In the genomic region with DNA sequence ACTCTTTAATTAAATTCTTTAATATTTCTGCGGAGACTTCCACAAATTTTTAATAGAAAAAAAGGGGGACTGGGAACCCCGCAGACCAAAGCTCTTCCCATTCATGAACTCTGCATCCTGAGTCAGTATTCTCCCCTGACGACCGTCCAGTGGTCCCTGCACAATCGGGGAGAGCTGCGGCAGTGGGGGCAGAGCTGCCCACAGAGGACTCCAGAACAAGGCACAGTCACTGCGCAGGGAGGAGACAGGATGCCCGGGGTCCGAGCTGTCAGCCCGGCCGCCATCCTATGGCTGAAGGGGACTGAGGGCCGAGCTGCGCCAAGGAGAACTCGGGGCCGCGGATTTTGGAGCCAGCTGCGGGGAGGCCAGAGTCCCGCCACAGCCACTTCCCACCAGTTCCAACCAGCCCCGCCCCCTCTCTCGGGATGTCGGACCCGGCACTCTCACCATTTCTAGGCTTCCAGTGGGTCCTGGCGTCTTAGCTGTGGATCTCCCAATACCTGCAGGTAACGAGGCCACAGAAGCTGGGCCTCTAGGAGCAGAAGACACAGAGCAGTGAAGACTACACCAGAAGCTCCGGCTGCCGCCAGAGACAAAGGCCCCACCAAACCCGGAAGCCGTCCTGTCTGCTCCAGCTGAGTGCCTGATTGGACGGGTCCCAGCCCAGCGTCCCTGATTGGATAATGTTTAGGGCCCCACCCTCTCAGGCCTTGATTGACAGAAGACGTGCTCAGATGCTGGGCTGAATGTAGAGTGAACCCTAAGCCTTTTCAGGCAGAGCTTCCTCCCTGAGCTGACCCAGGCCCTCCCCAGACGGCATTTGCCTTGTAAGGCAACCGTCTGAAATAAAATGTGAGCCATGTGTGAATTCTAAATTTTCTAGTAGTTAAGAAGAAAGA, we compare ENCODE assay signal across 1 cellular context.
TF ChIP-seq lines count a peak whose summit lies in the region.

A gene with protein sequence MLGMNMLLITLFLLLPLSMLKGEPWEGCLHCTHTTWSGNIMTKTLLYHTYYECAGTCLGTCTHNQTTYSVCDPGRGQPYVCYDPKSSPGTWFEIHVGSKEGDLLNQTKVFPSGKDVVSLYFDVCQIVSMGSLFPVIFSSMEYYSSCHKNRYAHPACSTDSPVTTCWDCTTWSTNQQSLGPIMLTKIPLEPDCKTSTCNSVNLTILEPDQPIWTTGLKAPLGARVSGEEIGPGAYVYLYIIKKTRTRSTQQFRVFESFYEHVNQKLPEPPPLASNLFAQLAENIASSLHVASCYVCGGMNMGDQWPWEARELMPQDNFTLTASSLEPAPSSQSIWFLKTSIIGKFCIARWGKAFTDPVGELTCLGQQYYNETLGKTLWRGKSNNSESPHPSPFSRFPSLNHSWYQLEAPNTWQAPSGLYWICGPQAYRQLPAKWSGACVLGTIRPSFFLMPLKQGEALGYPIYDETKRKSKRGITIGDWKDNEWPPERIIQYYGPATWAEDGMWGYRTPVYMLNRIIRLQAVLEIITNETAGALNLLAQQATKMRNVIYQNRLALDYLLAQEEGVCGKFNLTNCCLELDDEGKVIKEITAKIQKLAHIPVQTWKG (minus strand): TSS at position 594 of the 899 bp plus-strand sequence. CDS start 13,661 bp downstream, outside the sequence.

TF ChIP-seq in A549, 52 proteins besides CTCF, POLR2A, EP300 and RAD21 (continued from another document):
- TF ChIP-seq RFX5 (IDR thresholded peaks at IDR 0.05) (no peak; the same call in 1 of the 2 replicates), PHF8 (IDR thresholded peaks at IDR 0.05; ENCODE audit: borderline replicate concordance, low read depth) (peak; percentile 99), FOSB (CRISPR knock-in tag; IDR thresholded peaks at IDR 0.05) (no peak), CBX8 (IDR thresholded peaks at IDR 0.05) (no peak), NFE2L2 (conservative IDR thresholded peaks at IDR 0.05; ENCODE audit: low read length) (no peak), CHD2 (IDR thresholded peaks at IDR 0.05; ENCODE audit: low read length, partially characterized antibody) (no peak), HOXA7 (CRISPR knock-in tag; IDR thresholded peaks at IDR 0.05) (no peak), EHF (CRISPR knock-in tag; IDR thresholded peaks at IDR 0.05) (no peak), BHLHE40 (IDR thresholded peaks at IDR 0.05; ENCODE audit: low read depth, low read length) (no peak), CBX2 (IDR thresholded peaks at IDR 0.05; ENCODE audit: borderline replicate concordance, low read depth) (no peak), MYC (IDR thresholded peaks at IDR 0.05; ENCODE audit: borderline replicate concordance, low read length) (0 out of 2 replicates have a peak, but pooled peaks have one; percentile 15), RNF2 (IDR thresholded peaks at IDR 0.05; ENCODE audit: borderline replicate concordance, low read depth) (no peak), HDAC2 (IDR thresholded peaks at IDR 0.05) (no peak), NR3C1 (IDR thresholded peaks at IDR 0.05) (no peak), JUN (IDR thresholded peaks at IDR 0.05) (peak; percentile 48 to 63; a peak in 1 of 5 replicates), HOXB5 (CRISPR knock-in tag; IDR thresholded peaks at IDR 0.05) (no peak), ZSCAN20 (CRISPR knock-in tag; IDR thresholded peaks at IDR 0.05) (no peak), ZNF302 (CRISPR knock-in tag; IDR thresholded peaks at IDR 0.05) (no peak), NPAS2 (CRISPR knock-in tag; IDR thresholded peaks at IDR 0.05; ENCODE audit: borderline replicate concordance) (no peak), JUNB (IDR thresholded peaks at IDR 0.05) (no peak), SMC3 (IDR thresholded peaks at IDR 0.05) (no peak), ESRRA (IDR thresholded peaks at IDR 0.05; ENCODE audit: borderline replicate concordance, low read length) (no peak), HEYL (CRISPR knock-in tag; IDR thresholded peaks at IDR 0.05) (no peak), ZFP36 (IDR thresholded peaks at IDR 0.05; ENCODE audit: borderline replicate concordance, partially characterized antibody) (no peak), FOSL2 (IDR thresholded peaks at IDR 0.05) (no peak), FOSL2 (CRISPR knock-in tag; IDR thresholded peaks at IDR 0.05) (no peak), ZC3H11A (IDR thresholded peaks at IDR 0.05) (no peak), MAZ (IDR thresholded peaks at IDR 0.05; ENCODE audit: borderline replicate concordance, low read depth, low read length) (no peak), EHMT2 (IDR thresholded peaks at IDR 0.05; ENCODE audit: low read depth) (no peak), TFCP2L1 (CRISPR knock-in tag; IDR thresholded peaks at IDR 0.05) (no peak), KDM1A (IDR thresholded peaks at IDR 0.05; ENCODE audit: low read depth) (no peak), RARB (CRISPR knock-in tag; IDR thresholded peaks at IDR 0.05) (no peak), RCOR1 (IDR thresholded peaks at IDR 0.05; ENCODE audit: low read depth, low read length) (no peak), SREBF2 (IDR thresholded peaks at IDR 0.05) (no peak)
- TF ChIP-seq, protein P1, sequence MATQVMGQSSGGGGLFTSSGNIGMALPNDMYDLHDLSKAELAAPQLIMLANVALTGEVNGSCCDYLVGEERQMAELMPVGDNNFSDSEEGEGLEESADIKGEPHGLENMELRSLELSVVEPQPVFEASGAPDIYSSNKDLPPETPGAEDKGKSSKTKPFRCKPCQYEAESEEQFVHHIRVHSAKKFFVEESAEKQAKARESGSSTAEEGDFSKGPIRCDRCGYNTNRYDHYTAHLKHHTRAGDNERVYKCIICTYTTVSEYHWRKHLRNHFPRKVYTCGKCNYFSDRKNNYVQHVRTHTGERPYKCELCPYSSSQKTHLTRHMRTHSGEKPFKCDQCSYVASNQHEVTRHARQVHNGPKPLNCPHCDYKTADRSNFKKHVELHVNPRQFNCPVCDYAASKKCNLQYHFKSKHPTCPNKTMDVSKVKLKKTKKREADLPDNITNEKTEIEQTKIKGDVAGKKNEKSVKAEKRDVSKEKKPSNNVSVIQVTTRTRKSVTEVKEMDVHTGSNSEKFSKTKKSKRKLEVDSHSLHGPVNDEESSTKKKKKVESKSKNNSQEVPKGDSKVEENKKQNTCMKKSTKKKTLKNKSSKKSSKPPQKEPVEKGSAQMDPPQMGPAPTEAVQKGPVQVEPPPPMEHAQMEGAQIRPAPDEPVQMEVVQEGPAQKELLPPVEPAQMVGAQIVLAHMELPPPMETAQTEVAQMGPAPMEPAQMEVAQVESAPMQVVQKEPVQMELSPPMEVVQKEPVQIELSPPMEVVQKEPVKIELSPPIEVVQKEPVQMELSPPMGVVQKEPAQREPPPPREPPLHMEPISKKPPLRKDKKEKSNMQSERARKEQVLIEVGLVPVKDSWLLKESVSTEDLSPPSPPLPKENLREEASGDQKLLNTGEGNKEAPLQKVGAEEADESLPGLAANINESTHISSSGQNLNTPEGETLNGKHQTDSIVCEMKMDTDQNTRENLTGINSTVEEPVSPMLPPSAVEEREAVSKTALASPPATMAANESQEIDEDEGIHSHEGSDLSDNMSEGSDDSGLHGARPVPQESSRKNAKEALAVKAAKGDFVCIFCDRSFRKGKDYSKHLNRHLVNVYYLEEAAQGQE (IDR thresholded peaks at IDR 0.05): no peak; the same call in 1 of the 2 replicates
- TF ChIP-seq, protein P2, sequence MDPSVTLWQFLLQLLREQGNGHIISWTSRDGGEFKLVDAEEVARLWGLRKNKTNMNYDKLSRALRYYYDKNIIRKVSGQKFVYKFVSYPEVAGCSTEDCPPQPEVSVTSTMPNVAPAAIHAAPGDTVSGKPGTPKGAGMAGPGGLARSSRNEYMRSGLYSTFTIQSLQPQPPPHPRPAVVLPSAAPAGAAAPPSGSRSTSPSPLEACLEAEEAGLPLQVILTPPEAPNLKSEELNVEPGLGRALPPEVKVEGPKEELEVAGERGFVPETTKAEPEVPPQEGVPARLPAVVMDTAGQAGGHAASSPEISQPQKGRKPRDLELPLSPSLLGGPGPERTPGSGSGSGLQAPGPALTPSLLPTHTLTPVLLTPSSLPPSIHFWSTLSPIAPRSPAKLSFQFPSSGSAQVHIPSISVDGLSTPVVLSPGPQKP (IDR thresholded peaks at IDR 0.05; ENCODE audit: low read depth, low read length): no peak
- TF ChIP-seq, protein P3, sequence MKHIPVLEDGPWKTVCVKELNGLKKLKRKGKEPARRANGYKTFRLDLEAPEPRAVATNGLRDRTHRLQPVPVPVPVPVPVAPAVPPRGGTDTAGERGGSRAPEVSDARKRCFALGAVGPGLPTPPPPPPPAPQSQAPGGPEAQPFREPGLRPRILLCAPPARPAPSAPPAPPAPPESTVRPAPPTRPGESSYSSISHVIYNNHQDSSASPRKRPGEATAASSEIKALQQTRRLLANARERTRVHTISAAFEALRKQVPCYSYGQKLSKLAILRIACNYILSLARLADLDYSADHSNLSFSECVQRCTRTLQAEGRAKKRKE (CRISPR knock-in tag; IDR thresholded peaks at IDR 0.05; ENCODE audit: low read depth): no peak
- TF ChIP-seq, protein P4, sequence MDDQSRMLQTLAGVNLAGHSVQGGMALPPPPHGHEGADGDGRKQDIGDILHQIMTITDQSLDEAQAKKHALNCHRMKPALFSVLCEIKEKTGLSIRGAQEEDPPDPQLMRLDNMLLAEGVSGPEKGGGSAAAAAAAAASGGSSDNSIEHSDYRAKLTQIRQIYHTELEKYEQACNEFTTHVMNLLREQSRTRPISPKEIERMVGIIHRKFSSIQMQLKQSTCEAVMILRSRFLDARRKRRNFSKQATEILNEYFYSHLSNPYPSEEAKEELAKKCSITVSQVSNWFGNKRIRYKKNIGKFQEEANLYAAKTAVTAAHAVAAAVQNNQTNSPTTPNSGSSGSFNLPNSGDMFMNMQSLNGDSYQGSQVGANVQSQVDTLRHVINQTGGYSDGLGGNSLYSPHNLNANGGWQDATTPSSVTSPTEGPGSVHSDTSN (IDR thresholded peaks at IDR 0.05): peak; percentile 81; the same call in 1 of the 2 replicates
- TF ChIP-seq, protein P5, sequence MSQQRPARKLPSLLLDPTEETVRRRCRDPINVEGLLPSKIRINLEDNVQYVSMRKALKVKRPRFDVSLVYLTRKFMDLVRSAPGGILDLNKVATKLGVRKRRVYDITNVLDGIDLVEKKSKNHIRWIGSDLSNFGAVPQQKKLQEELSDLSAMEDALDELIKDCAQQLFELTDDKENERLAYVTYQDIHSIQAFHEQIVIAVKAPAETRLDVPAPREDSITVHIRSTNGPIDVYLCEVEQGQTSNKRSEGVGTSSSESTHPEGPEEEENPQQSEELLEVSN (IDR thresholded peaks at IDR 0.05; ENCODE audit: borderline replicate concordance, low read depth): no peak
- TF ChIP-seq, protein P6, sequence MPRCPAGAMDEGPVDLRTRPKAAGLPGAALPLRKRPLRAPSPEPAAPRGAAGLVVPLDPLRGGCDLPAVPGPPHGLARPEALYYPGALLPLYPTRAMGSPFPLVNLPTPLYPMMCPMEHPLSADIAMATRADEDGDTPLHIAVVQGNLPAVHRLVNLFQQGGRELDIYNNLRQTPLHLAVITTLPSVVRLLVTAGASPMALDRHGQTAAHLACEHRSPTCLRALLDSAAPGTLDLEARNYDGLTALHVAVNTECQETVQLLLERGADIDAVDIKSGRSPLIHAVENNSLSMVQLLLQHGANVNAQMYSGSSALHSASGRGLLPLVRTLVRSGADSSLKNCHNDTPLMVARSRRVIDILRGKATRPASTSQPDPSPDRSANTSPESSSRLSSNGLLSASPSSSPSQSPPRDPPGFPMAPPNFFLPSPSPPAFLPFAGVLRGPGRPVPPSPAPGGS (IDR thresholded peaks at IDR 0.05): peak; percentile 45; the same call in 1 of the 3 replicates
- TF ChIP-seq, protein P7, sequence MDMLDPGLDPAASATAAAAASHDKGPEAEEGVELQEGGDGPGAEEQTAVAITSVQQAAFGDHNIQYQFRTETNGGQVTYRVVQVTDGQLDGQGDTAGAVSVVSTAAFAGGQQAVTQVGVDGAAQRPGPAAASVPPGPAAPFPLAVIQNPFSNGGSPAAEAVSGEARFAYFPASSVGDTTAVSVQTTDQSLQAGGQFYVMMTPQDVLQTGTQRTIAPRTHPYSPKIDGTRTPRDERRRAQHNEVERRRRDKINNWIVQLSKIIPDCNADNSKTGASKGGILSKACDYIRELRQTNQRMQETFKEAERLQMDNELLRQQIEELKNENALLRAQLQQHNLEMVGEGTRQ (IDR thresholded peaks at IDR 0.05): no peak
